ENCODE assay signal across 9 cellular contexts in the genomic region with DNA sequence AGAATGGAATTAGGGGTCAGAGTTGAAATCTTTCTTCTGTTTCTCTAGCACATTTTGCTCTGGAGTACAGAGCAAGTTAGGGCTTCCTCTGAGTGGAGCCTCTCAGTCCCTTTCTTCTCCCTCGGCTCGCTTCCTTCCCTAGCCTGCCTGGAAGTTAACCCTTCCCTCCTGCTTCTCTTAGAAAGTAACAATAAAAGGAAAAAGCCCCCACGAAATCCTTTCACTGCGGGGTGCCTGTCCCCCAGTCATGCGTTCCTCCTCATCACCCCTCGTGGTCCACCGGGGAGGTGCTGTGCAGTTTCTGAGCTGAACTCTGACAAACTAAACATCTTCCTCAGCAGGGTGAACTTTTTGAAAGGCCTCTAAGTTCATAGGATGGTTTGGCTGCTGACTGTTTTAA. TPM values are rescaled to one million over a fixed set of nuclear protein-coding genes. Genes with fewer than 3 reads are reported as not detected.
DNase-seq lines count a peak whose midpoint lies in the region; ATAC-seq lines count a peak whose summit lies in the region.
"Had no signal": no experiment of that assay in that cellular context is flagged by ENCODE, and none has a peak within 500 bp of the region (broad histone marks: within the 10 kb centered on the region; RNA-seq: fewer than 3 reads in every experiment).

No MANE protein-coding gene starts in this region.

- CTCF ChIA-PET in activated CD8-positive, alpha-beta T cell treated with anti-CD3 and anti-CD28 coated beads, Interleukin-2, amount 10 ng/mL, durations not matched to agents 7 days and 5 days (lab: Charles Lee) = interaction anchor here (1.0 to 2.0 kb wide), 4 partner anchors 15 to 118 kb away, joined by 3 to 7 read pairs (median 4); no protein-coding TSS in a partner anchor

- H3K9ac ChIP-seq in stomach smooth muscle (ENCODE audit: low read length in 2 of 2) = peak overlapping the region; percentile 52 to 66

- H3K27me3 Mint-ChIP-seq in T-helper 2 cell treated with Interferon-gamma antibody and Interleukin-4, amounts not matched to agents 5 μg/mL and 100 μg/mL, for 36 hours (ENCODE audit: low read depth) = peaks cover 65% of the 10 kb centered on the region
- peaks cover 49% of the 10 kb centered on the region for H3K27me3 Mint-ChIP-seq in activated CD8-positive, alpha-beta T cell treated with anti-CD3 and anti-CD28 coated beads, Interleukin-2, amount 10 ng/mL, durations not matched to agents 7 days and 5 days (ENCODE audit: low read depth)
- H3K27me3 Mint-ChIP-seq in immature natural killer cell (ENCODE audit: low read depth in 3 of 3) = peaks cover 24 to 39% (median 24%) of the 10 kb centered on the region in 3 donors

- POLR2A ChIA-PET in activated CD8-positive, alpha-beta T cell treated with anti-CD3 and anti-CD28 coated beads, Interleukin-2, amount 10 ng/mL, durations not matched to agents 7 days and 5 days (lab: Charles Lee) = no interaction called here

- H3K4me3 ChIP-seq in stomach smooth muscle (ENCODE audit: low read length in 2 of 2) = peak overlapping the region; percentile 59 to 85

- no peaks in the 10 kb centered on the region for H3K27me3 ChIP-seq in stomach smooth muscle (ENCODE audit: control insufficient read depth in 1 of 2, insufficient read depth in 2 of 2, low read length in 2 of 2)

- DNase-seq in T-helper 2 cell treated with Interferon-gamma antibody and Interleukin-4, amounts not matched to agents 5 μg/mL and 100 μg/mL, for 36 hours (ENCODE audit: low spot score) = no peak
- no peak for DNase-seq in T-helper 2 cell
- DNase-seq in activated CD8-positive, alpha-beta T cell treated with anti-CD3 and anti-CD28 coated beads, Interleukin-2, amount 10 ng/mL, durations not matched to agents 7 days and 5 days = peak; percentile 30
- DNase-seq in immature natural killer cell = no peak
- DNase-seq in activated effector memory CD4-positive, alpha-beta T cell treated with anti-CD3 and anti-CD28 coated beads, Interleukin-2, amount 50 U/mL, for 16 hours = no peak
- DNase-seq in HT-29 (ENCODE audit: low spot score) = no peak
- DNase-seq in activated effector memory CD4-positive, alpha-beta T cell treated with Interleukin-2 at 50 U/mL for 16 hours = no peak

- H3K36me3 Mint-ChIP-seq in T-helper 2 cell treated with Interferon-gamma antibody and Interleukin-4, amounts not matched to agents 5 μg/mL and 100 μg/mL, for 36 hours (ENCODE audit: low read depth) = peaks cover 6% of the 10 kb centered on the region
- peaks cover 18% of the 10 kb centered on the region for H3K36me3 Mint-ChIP-seq in activated CD8-positive, alpha-beta T cell treated with anti-CD3 and anti-CD28 coated beads, Interleukin-2, amount 10 ng/mL, durations not matched to agents 7 days and 5 days (ENCODE audit: low read depth)
- peaks cover 0 to 4% (median 4%) of the 10 kb centered on the region in 3 donors for H3K36me3 Mint-ChIP-seq in immature natural killer cell

- H3K4me3 Mint-ChIP-seq in T-helper 2 cell treated with Interferon-gamma antibody and Interleukin-4, amounts not matched to agents 5 μg/mL and 100 μg/mL, for 36 hours = peak overlapping the region; percentile 86
- H3K4me3 Mint-ChIP-seq in activated CD8-positive, alpha-beta T cell treated with anti-CD3 and anti-CD28 coated beads, Interleukin-2, amount 10 ng/mL, durations not matched to agents 7 days and 5 days = peak overlapping the region; percentile 83
- peak overlapping the region; percentile 41 to 74 (median 62) for H3K4me3 Mint-ChIP-seq in immature natural killer cell

- no peaks in the 10 kb centered on the region for H3K9me3 Mint-ChIP-seq in T-helper 2 cell treated with Interferon-gamma antibody and Interleukin-4, amounts not matched to agents 5 μg/mL and 100 μg/mL, for 36 hours
- no peaks in the 10 kb centered on the region for H3K9me3 Mint-ChIP-seq in activated CD8-positive, alpha-beta T cell treated with anti-CD3 and anti-CD28 coated beads, Interleukin-2, amount 10 ng/mL, durations not matched to agents 7 days and 5 days (ENCODE audit: insufficient read depth)
- H3K9me3 Mint-ChIP-seq in immature natural killer cell = peaks cover 0 to 6% (median 0%) of the 10 kb centered on the region in 6 donors

- H3K27ac Mint-ChIP-seq in T-helper 2 cell treated with Interferon-gamma antibody and Interleukin-4, amounts not matched to agents 5 μg/mL and 100 μg/mL, for 36 hours = no peak overlapping the region
- H3K27ac Mint-ChIP-seq in activated CD8-positive, alpha-beta T cell treated with anti-CD3 and anti-CD28 coated beads, Interleukin-2, amount 10 ng/mL, durations not matched to agents 7 days and 5 days = peak overlapping the region; percentile 43
- no peak overlapping the region for H3K27ac Mint-ChIP-seq in immature natural killer cell

- H3K4me1 ChIP-seq in stomach smooth muscle (ENCODE audit: control insufficient read depth, insufficient read depth, low read length) = peaks cover 32% of the 10 kb centered on the region

- no peaks in the 10 kb centered on the region for H3K9me3 ChIP-seq in stomach smooth muscle (ENCODE audit: control insufficient read depth in 2 of 2, low read length in 2 of 2)

- peak overlapping the region; percentile 60 for H3K27ac ChIP-seq in stomach smooth muscle (ENCODE audit: low read length)

- H3K4me1 Mint-ChIP-seq in T-helper 2 cell treated with Interferon-gamma antibody and Interleukin-4, amounts not matched to agents 5 μg/mL and 100 μg/mL, for 36 hours (ENCODE audit: low read depth) = peaks cover 26% of the 10 kb centered on the region
- H3K4me1 Mint-ChIP-seq in activated CD8-positive, alpha-beta T cell treated with anti-CD3 and anti-CD28 coated beads, Interleukin-2, amount 10 ng/mL, durations not matched to agents 7 days and 5 days (ENCODE audit: low read depth) = peaks cover 45% of the 10 kb centered on the region
- peaks cover 27 to 31% of the 10 kb centered on the region in 2 donors for H3K4me1 Mint-ChIP-seq in immature natural killer cell

- ATAC-seq in activated CD8-positive, alpha-beta T cell treated with anti-CD3 and anti-CD28 coated beads, Interleukin-2, amount 10 ng/mL, durations not matched to agents 7 days and 5 days = no peak
- ATAC-seq: sciatic nerve had no signal

- H3K36me3 ChIP-seq in stomach smooth muscle (ENCODE audit: control insufficient read depth in 2 of 2, insufficient read depth in 2 of 2, low read length in 2 of 2) = no peaks in the 10 kb centered on the region

RNA-seq across cellular contexts. Expression of a gene that starts 2.0 kb away (rescaled TPM):
- total RNA-seq in activated CD8-positive, alpha-beta T cell treated with anti-CD3 and anti-CD28 coated beads, Interleukin-2, amount 10 ng/mL, durations not matched to agents 7 days and 5 days = 10 to 100 TPM; 74.7 to 75.5 TPM
- under 1 TPM in 2 of 3 donors, not detected in 1; 0.66 to 0.70 TPM for polyA plus RNA-seq in immature natural killer cell
- total RNA-seq in HT-29 (2014; rRNA removed; shearing (Covaris generic)) = 89.8 and 91.4 TPM in 2 replicates
